Comparison of ENCODE assay signal across 37 cellular contexts in the genomic region with DNA sequence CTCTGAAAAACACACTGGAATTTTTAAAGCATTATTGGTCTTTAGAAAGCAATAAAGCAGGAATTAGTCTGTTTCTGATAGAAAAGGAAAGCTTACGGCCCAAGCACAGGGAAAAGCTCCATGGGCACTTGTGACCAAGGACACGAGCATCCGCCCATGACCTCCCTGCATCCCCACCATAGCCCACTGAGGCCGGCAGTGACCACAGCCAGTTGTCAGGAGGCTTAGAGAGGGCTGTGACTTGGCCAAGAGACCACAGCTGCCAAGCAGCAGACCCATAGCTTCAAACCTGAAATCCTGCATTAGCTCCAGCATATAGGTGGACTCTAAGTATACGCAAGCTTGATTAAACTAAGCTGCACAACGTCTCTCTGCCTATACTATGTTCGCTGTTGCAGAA.
"Had no signal": no experiment of that assay in that cellular context is flagged by ENCODE, and none has a peak within 500 bp of the region (broad histone marks: within the 10 kb centered on the region; RNA-seq: fewer than 3 reads in every experiment).

No MANE protein-coding gene starts in this region.

- H3K36me3 ChIP-seq: ascending aorta, cardiac muscle cell had no signal

- H3K27ac ChIP-seq: ascending aorta, cardiac muscle cell, VCaP had no signal

- DNase-seq: activated B cell treated with CpG ODN at 0.5 μM for 24 hours; activated CD4-positive, alpha-beta memory T cell treated with anti-CD3 and anti-CD28 coated beads, Interleukin-2, amount 10 ng/mL, durations not matched to agents 7 days and 5 days; activated CD4-positive, alpha-beta T cell treated with anti-CD3 and anti-CD28 coated beads for 4 hours; activated CD4-positive, alpha-beta T cell treated with anti-CD3 and anti-CD28 coated beads, Interleukin-2, amount 10 ng/mL, durations not matched to agents 24 days and 14 days; activated CD4-positive, alpha-beta T cell treated with anti-CD3 and anti-CD28 coated beads, Interleukin-2, amount 50 U/mL, for 1 hour; activated CD4-positive, alpha-beta T cell treated with anti-CD3 and anti-CD28 coated beads, Interleukin-2, amount 50 U/mL, for 4 hours; activated CD4-positive, CD25-positive, alpha-beta regulatory T cell treated with anti-CD3 and anti-CD28 coated beads, Interleukin-2, amount 50 U/mL, for 72 hours; activated CD8-positive, alpha-beta memory T cell treated with anti-CD3 and anti-CD28 coated beads for 24 hours; activated CD8-positive, alpha-beta memory T cell treated with anti-CD3 and anti-CD28 coated beads, Interleukin-2, amount 10 ng/mL, durations not matched to agents 7 days and 5 days; activated CD8-positive, alpha-beta memory T cell treated with anti-CD3 and anti-CD28 coated beads, Interleukin-2, amount 50 U/mL, for 48 hours; activated CD8-positive, alpha-beta T cell treated with anti-CD3 and anti-CD28 coated beads, Interleukin-2, amount 10 ng/mL, durations not matched to agents 7 days and 5 days; activated effector memory CD4-positive, alpha-beta T cell treated with Interleukin-2 at 50 U/mL for 16 hours; activated gamma-delta T cell; activated naive CD4-positive, alpha-beta T cell treated with anti-CD3 and anti-CD28 coated beads, Interleukin-2, amount 10 ng/mL, durations not matched to agents 7 days and 5 days; activated naive CD4-positive, alpha-beta T cell treated with Interleukin-2 at 50 U/mL for 16 hours; activated naive CD8-positive, alpha-beta T cell treated with anti-CD3 and anti-CD28 coated beads, Interleukin-2, amount 10 ng/mL, durations not matched to agents 7 days and 5 days; activated naive CD8-positive, alpha-beta T cell treated with anti-CD3 and anti-CD28 coated beads, Interleukin-2, amount 50 U/mL, for 24 hours; activated T-cell treated with anti-CD3 and anti-CD28 coated beads, Interleukin-2, amount 50 U/mL, for 24 hours; activated T-cell treated with anti-CD3 and anti-CD28 coated beads, Interleukin-2, amount 50 U/mL, for 48 hours; amygdala; anterior cingulate cortex; caudate nucleus; T-helper 1 cell; T-helper 2 cell; T-helper 9 cell had no signal

- ATAC-seq: activated CD8-positive, alpha-beta memory T cell treated with anti-CD3 and anti-CD28 coated beads, Interleukin-2, amount 10 ng/mL, durations not matched to agents 7 days and 5 days; activated CD8-positive, alpha-beta T cell treated with anti-CD3 and anti-CD28 coated beads, Interleukin-2, amount 10 ng/mL, durations not matched to agents 7 days and 5 days; activated naive CD8-positive, alpha-beta T cell treated with anti-CD3 and anti-CD28 coated beads, Interleukin-2, amount 50 U/mL, for 24 hours had no signal

- H3K4me3 Mint-ChIP-seq: activated B cell treated with CpG ODN at 0.5 μM for 24 hours; activated CD4-positive, alpha-beta memory T cell treated with anti-CD3 and anti-CD28 coated beads, Interleukin-2, amount 10 ng/mL, durations not matched to agents 7 days and 5 days; activated CD4-positive, alpha-beta T cell treated with anti-CD3 and anti-CD28 coated beads, Interleukin-2, amount 10 ng/mL, durations not matched to agents 24 days and 14 days; activated CD8-positive, alpha-beta memory T cell treated with anti-CD3 and anti-CD28 coated beads, Interleukin-2, amount 10 ng/mL, durations not matched to agents 7 days and 5 days; activated CD8-positive, alpha-beta T cell treated with anti-CD3 and anti-CD28 coated beads, Interleukin-2, amount 10 ng/mL, durations not matched to agents 7 days and 5 days; activated naive CD4-positive, alpha-beta T cell treated with anti-CD3 and anti-CD28 coated beads, Interleukin-2, amount 10 ng/mL, durations not matched to agents 7 days and 5 days; activated naive CD4-positive, alpha-beta T cell treated with anti-CD3 and anti-CD28 coated beads, Interleukin-2, amount 50 U/mL, for 24 hours; activated naive CD8-positive, alpha-beta T cell; activated naive CD8-positive, alpha-beta T cell treated with anti-CD3 and anti-CD28 coated beads, Interleukin-2, amount 10 ng/mL, durations not matched to agents 7 days and 5 days; activated naive CD8-positive, alpha-beta T cell treated with anti-CD3 and anti-CD28 coated beads, Interleukin-2, amount 50 U/mL, for 24 hours; activated T-cell treated with anti-CD3 and anti-CD28 coated beads, Interleukin-2, amount 50 U/mL, for 24 hours; central memory CD8-positive, alpha-beta T cell; T-helper 1 cell treated with Interleukin-12 subunit alpha and Interleukin-12 subunit beta and Interleukin-4 antibody, amounts not matched to agents 30 μg/mL and 1 μg/mL, for 36 hours; T-helper 2 cell treated with Interferon-gamma antibody and Interleukin-4, amounts not matched to agents 5 μg/mL and 100 μg/mL, for 36 hours had no signal

- H3K9me3 Mint-ChIP-seq: activated B cell treated with CpG ODN at 0.5 μM for 24 hours; activated CD4-positive, alpha-beta memory T cell treated with anti-CD3 and anti-CD28 coated beads, Interleukin-2, amount 10 ng/mL, durations not matched to agents 7 days and 5 days; activated CD4-positive, alpha-beta T cell treated with anti-CD3 and anti-CD28 coated beads, Interleukin-2, amount 10 ng/mL, durations not matched to agents 24 days and 14 days; activated naive CD4-positive, alpha-beta T cell treated with anti-CD3 and anti-CD28 coated beads, Interleukin-2, amount 10 ng/mL, durations not matched to agents 7 days and 5 days; activated naive CD4-positive, alpha-beta T cell treated with anti-CD3 and anti-CD28 coated beads, Interleukin-2, amount 50 U/mL, for 24 hours; activated naive CD8-positive, alpha-beta T cell treated with anti-CD3 and anti-CD28 coated beads, Interleukin-2, amount 10 ng/mL, durations not matched to agents 7 days and 5 days; activated naive CD8-positive, alpha-beta T cell treated with anti-CD3 and anti-CD28 coated beads, Interleukin-2, amount 50 U/mL, for 24 hours; activated T-cell treated with anti-CD3 and anti-CD28 coated beads, Interleukin-2, amount 50 U/mL, for 24 hours; activated T-helper 2 cell treated with anti-CD3 and anti-CD28 coated beads, Interferon-gamma antibody, Interleukin-2, Interleukin-4, amounts not matched to agents 10 μg/mL and 5 μg/mL and 100 μg/mL, durations not matched to agents 14 hours and 24 hours and 36 hours; brain; central memory CD8-positive, alpha-beta T cell; T-helper 1 cell treated with Interleukin-12 subunit alpha and Interleukin-12 subunit beta and Interleukin-4 antibody, amounts not matched to agents 30 μg/mL and 1 μg/mL, for 36 hours; T-helper 2 cell treated with Interferon-gamma antibody and Interleukin-4, amounts not matched to agents 5 μg/mL and 100 μg/mL, for 36 hours had no signal

- H3K27me3 ChIP-seq: ascending aorta, cardiac muscle cell had no signal

- H3K4me3 ChIP-seq: ascending aorta, cardiac muscle cell had no signal

- H3K27me3 Mint-ChIP-seq: activated B cell treated with CpG ODN at 0.5 μM for 24 hours; activated CD4-positive, alpha-beta memory T cell treated with anti-CD3 and anti-CD28 coated beads, Interleukin-2, amount 10 ng/mL, durations not matched to agents 7 days and 5 days; activated CD4-positive, alpha-beta T cell treated with anti-CD3 and anti-CD28 coated beads, Interleukin-2, amount 10 ng/mL, durations not matched to agents 24 days and 14 days; activated CD8-positive, alpha-beta memory T cell treated with anti-CD3 and anti-CD28 coated beads, Interleukin-2, amount 10 ng/mL, durations not matched to agents 7 days and 5 days; activated naive CD4-positive, alpha-beta T cell treated with anti-CD3 and anti-CD28 coated beads, Interleukin-2, amount 10 ng/mL, durations not matched to agents 7 days and 5 days; activated naive CD4-positive, alpha-beta T cell treated with anti-CD3 and anti-CD28 coated beads, Interleukin-2, amount 50 U/mL, for 24 hours; activated naive CD8-positive, alpha-beta T cell; activated naive CD8-positive, alpha-beta T cell treated with anti-CD3 and anti-CD28 coated beads, Interleukin-2, amount 10 ng/mL, durations not matched to agents 7 days and 5 days; activated naive CD8-positive, alpha-beta T cell treated with anti-CD3 and anti-CD28 coated beads, Interleukin-2, amount 50 U/mL, for 24 hours; activated T-cell treated with anti-CD3 and anti-CD28 coated beads, Interleukin-2, amount 50 U/mL, for 24 hours; brain; central memory CD8-positive, alpha-beta T cell had no signal

- H3K27ac Mint-ChIP-seq: activated B cell treated with CpG ODN at 0.5 μM for 24 hours; activated CD4-positive, alpha-beta memory T cell treated with anti-CD3 and anti-CD28 coated beads, Interleukin-2, amount 10 ng/mL, durations not matched to agents 7 days and 5 days; activated CD4-positive, alpha-beta T cell treated with anti-CD3 and anti-CD28 coated beads, Interleukin-2, amount 10 ng/mL, durations not matched to agents 24 days and 14 days; activated CD8-positive, alpha-beta memory T cell treated with anti-CD3 and anti-CD28 coated beads, Interleukin-2, amount 10 ng/mL, durations not matched to agents 7 days and 5 days; activated CD8-positive, alpha-beta T cell treated with anti-CD3 and anti-CD28 coated beads, Interleukin-2, amount 10 ng/mL, durations not matched to agents 7 days and 5 days; activated naive CD4-positive, alpha-beta T cell treated with anti-CD3 and anti-CD28 coated beads, Interleukin-2, amount 10 ng/mL, durations not matched to agents 7 days and 5 days; activated naive CD4-positive, alpha-beta T cell treated with anti-CD3 and anti-CD28 coated beads, Interleukin-2, amount 50 U/mL, for 24 hours; activated naive CD8-positive, alpha-beta T cell; activated naive CD8-positive, alpha-beta T cell treated with anti-CD3 and anti-CD28 coated beads, Interleukin-2, amount 10 ng/mL, durations not matched to agents 7 days and 5 days; activated naive CD8-positive, alpha-beta T cell treated with anti-CD3 and anti-CD28 coated beads, Interleukin-2, amount 50 U/mL, for 24 hours; activated T-cell treated with anti-CD3 and anti-CD28 coated beads, Interleukin-2, amount 50 U/mL, for 24 hours; activated T-helper 2 cell treated with anti-CD3 and anti-CD28 coated beads, Interferon-gamma antibody, Interleukin-2, Interleukin-4, amounts not matched to agents 10 μg/mL and 5 μg/mL and 100 μg/mL, durations not matched to agents 14 hours and 24 hours and 36 hours; brain; T-helper 1 cell treated with Interleukin-12 subunit alpha and Interleukin-12 subunit beta and Interleukin-4 antibody, amounts not matched to agents 30 μg/mL and 1 μg/mL, for 36 hours; T-helper 2 cell treated with Interferon-gamma antibody and Interleukin-4, amounts not matched to agents 5 μg/mL and 100 μg/mL, for 36 hours had no signal

- H3K36me3 Mint-ChIP-seq: activated CD8-positive, alpha-beta memory T cell treated with anti-CD3 and anti-CD28 coated beads, Interleukin-2, amount 10 ng/mL, durations not matched to agents 7 days and 5 days; activated naive CD4-positive, alpha-beta T cell treated with anti-CD3 and anti-CD28 coated beads, Interleukin-2, amount 10 ng/mL, durations not matched to agents 7 days and 5 days; activated naive CD4-positive, alpha-beta T cell treated with anti-CD3 and anti-CD28 coated beads, Interleukin-2, amount 50 U/mL, for 24 hours; activated naive CD8-positive, alpha-beta T cell; activated naive CD8-positive, alpha-beta T cell treated with anti-CD3 and anti-CD28 coated beads, Interleukin-2, amount 10 ng/mL, durations not matched to agents 7 days and 5 days; brain had no signal

- H3K4me1 ChIP-seq: ascending aorta had no signal

- H3K9me3 ChIP-seq: ascending aorta had no signal

- FAIRE-seq: bronchial epithelial cell, TTC549 had no signal
